Comparison of ENCODE assay signal across 24 cellular contexts in genomic region chr11:20493340-20493739, GRCh38.
"Had no signal": no experiment of that assay in that cellular context is flagged by ENCODE, and none has a peak within 500 bp of the region (broad histone marks: within the 10 kb centered on the region; RNA-seq: fewer than 3 reads in every experiment).

No MANE protein-coding gene starts in this region.

- H3K4me3 Mint-ChIP-seq: activated CD4-positive, alpha-beta T cell treated with anti-CD3 and anti-CD28 coated beads, Interleukin-2, amount 10 ng/mL, durations not matched to agents 7 days and 5 days; activated CD8-positive, alpha-beta T cell treated with anti-CD3 and anti-CD28 coated beads, Interleukin-2, amount 10 ng/mL, durations not matched to agents 7 days and 5 days; activated T-helper 1 cell treated with anti-CD3 and anti-CD28 coated beads, Interleukin-12 subunit alpha, Interleukin-12 subunit beta, Interleukin-2, Interleukin-4 antibody, amounts not matched to agents 30 ng/mL and 10 ng/mL and 1 ng/mL, durations not matched to agents 14 hours and 24 hours and 36 hours; central memory CD8-positive, alpha-beta T cell; natural killer cell; stimulated activated memory B cell treated with anti-CD40 and anti-IgM and Interleukin-4, amounts not matched to agents 10 μg/mL and 1 μg/mL and 100 μg/mL, for 72 hours; T-helper 1 cell treated with Interleukin-12 subunit alpha and Interleukin-12 subunit beta and Interleukin-4 antibody, amounts not matched to agents 30 μg/mL and 1 μg/mL, for 36 hours; type B pancreatic cell had no signal

- ATAC-seq: activated CD8-positive, alpha-beta T cell treated with anti-CD3 and anti-CD28 coated beads, Interleukin-2, amount 10 ng/mL, durations not matched to agents 7 days and 5 days; activated naive CD4-positive, alpha-beta T cell treated with anti-CD3 and anti-CD28 coated beads, Interleukin-2, amount 50 U/mL, for 72 hours; gastroesophageal sphincter; left ventricle myocardium superior; natural killer cell; stimulated activated memory B cell treated with anti-CD40 and anti-IgM and Interleukin-4, amounts not matched to agents 10 μg/mL and 1 μg/mL and 100 μg/mL, for 72 hours had no signal

- H3K27me3 Mint-ChIP-seq: activated CD4-positive, alpha-beta T cell treated with anti-CD3 and anti-CD28 coated beads, Interleukin-2, amount 10 ng/mL, durations not matched to agents 7 days and 5 days; central memory CD8-positive, alpha-beta T cell; stimulated activated memory B cell treated with anti-CD40 and anti-IgM and Interleukin-4, amounts not matched to agents 10 μg/mL and 1 μg/mL and 100 μg/mL, for 72 hours; type B pancreatic cell had no signal

- H3K27me3 ChIP-seq: breast epithelium, esophagus squamous epithelium, gastroesophageal sphincter, sigmoid colon, testis had no signal

- DNase-seq: activated CD4-positive, alpha-beta T cell treated with anti-CD3 and anti-CD28 coated beads, Interleukin-2, amount 10 ng/mL, durations not matched to agents 7 days and 5 days; activated CD4-positive, CD25-positive, alpha-beta regulatory T cell treated with anti-CD3 and anti-CD28 coated beads, Interleukin-2, amount 50 U/mL, for 72 hours; activated CD8-positive, alpha-beta T cell treated with anti-CD3 and anti-CD28 coated beads, Interleukin-2, amount 10 ng/mL, durations not matched to agents 7 days and 5 days; activated gamma-delta T cell; esophagus squamous epithelium; head of caudate nucleus; hypothalamus; left ventricle myocardium superior; midbrain; natural killer cell; sigmoid colon; stimulated activated CD4-positive, alpha-beta T cell treated with anti-CD3 and anti-CD28 coated beads, Interleukin-15, amount 100 ng/mL, for 24 hours; testis; WERI-Rb-1 had no signal

- H3K9me3 Mint-ChIP-seq: activated CD4-positive, alpha-beta T cell treated with anti-CD3 and anti-CD28 coated beads, Interleukin-2, amount 10 ng/mL, durations not matched to agents 7 days and 5 days; activated naive CD4-positive, alpha-beta T cell treated with anti-CD3 and anti-CD28 coated beads, Interleukin-2, amount 50 U/mL, for 72 hours; activated T-helper 1 cell treated with anti-CD3 and anti-CD28 coated beads, Interleukin-12 subunit alpha, Interleukin-12 subunit beta, Interleukin-2, Interleukin-4 antibody, amounts not matched to agents 30 ng/mL and 10 ng/mL and 1 ng/mL, durations not matched to agents 14 hours and 24 hours and 36 hours; central memory CD8-positive, alpha-beta T cell; natural killer cell; stimulated activated memory B cell treated with anti-CD40 and anti-IgM and Interleukin-4, amounts not matched to agents 10 μg/mL and 1 μg/mL and 100 μg/mL, for 72 hours; T-helper 1 cell treated with Interleukin-12 subunit alpha and Interleukin-12 subunit beta and Interleukin-4 antibody, amounts not matched to agents 30 μg/mL and 1 μg/mL, for 36 hours; type B pancreatic cell had no signal

- H3K36me3 ChIP-seq: breast epithelium had no signal

- H3K27ac Mint-ChIP-seq: activated CD4-positive, alpha-beta T cell treated with anti-CD3 and anti-CD28 coated beads, Interleukin-2, amount 10 ng/mL, durations not matched to agents 7 days and 5 days; activated CD8-positive, alpha-beta T cell treated with anti-CD3 and anti-CD28 coated beads, Interleukin-2, amount 10 ng/mL, durations not matched to agents 7 days and 5 days; activated naive CD4-positive, alpha-beta T cell treated with anti-CD3 and anti-CD28 coated beads, Interleukin-2, amount 50 U/mL, for 72 hours; activated T-helper 1 cell treated with anti-CD3 and anti-CD28 coated beads, Interleukin-12 subunit alpha, Interleukin-12 subunit beta, Interleukin-2, Interleukin-4 antibody, amounts not matched to agents 30 ng/mL and 10 ng/mL and 1 ng/mL, durations not matched to agents 14 hours and 24 hours and 36 hours; natural killer cell; stimulated activated memory B cell treated with anti-CD40 and anti-IgM and Interleukin-4, amounts not matched to agents 10 μg/mL and 1 μg/mL and 100 μg/mL, for 72 hours; T-helper 1 cell treated with Interleukin-12 subunit alpha and Interleukin-12 subunit beta and Interleukin-4 antibody, amounts not matched to agents 30 μg/mL and 1 μg/mL, for 36 hours; type B pancreatic cell had no signal

- H3K4me1 ChIP-seq: breast epithelium, esophagus squamous epithelium, gastroesophageal sphincter, sigmoid colon, testis had no signal

- H3K4me1 Mint-ChIP-seq: activated CD4-positive, alpha-beta T cell treated with anti-CD3 and anti-CD28 coated beads, Interleukin-2, amount 10 ng/mL, durations not matched to agents 7 days and 5 days; central memory CD8-positive, alpha-beta T cell; natural killer cell; stimulated activated memory B cell treated with anti-CD40 and anti-IgM and Interleukin-4, amounts not matched to agents 10 μg/mL and 1 μg/mL and 100 μg/mL, for 72 hours had no signal

- H3K27ac ChIP-seq: breast epithelium, coronary artery, esophagus squamous epithelium, gastroesophageal sphincter, sigmoid colon, testis, WERI-Rb-1 had no signal

- H3K4me3 ChIP-seq: breast epithelium, coronary artery, esophagus squamous epithelium, gastroesophageal sphincter, sigmoid colon, smooth muscle cell, testis had no signal

- H3K9me3 ChIP-seq: breast epithelium, esophagus squamous epithelium, gastroesophageal sphincter, sigmoid colon, testis had no signal
